17 cellular contexts compared by ENCODE assay signal in genomic region chr6:31175961-31176360, GRCh38. TPM values are rescaled to one million over a fixed set of nuclear protein-coding genes. Genes with fewer than 3 reads are reported as not detected.
A peak's percentile ranks its signal among the peaks of the same experiment; 100 is the strongest.
DNase-seq lines count a peak whose midpoint lies in the region; ATAC-seq and TF ChIP-seq lines count a peak whose summit lies in the region.
"Had no signal": no experiment of that assay in that cellular context is flagged by ENCODE, and none has a peak within 500 bp of the region (broad histone marks: within the 10 kb centered on the region; RNA-seq: fewer than 3 reads in every experiment).

No MANE protein-coding gene starts in this region.

- no peaks in the 10 kb centered on the region for H3K9me3 Mint-ChIP-seq in activated CD8-positive, alpha-beta T cell treated with anti-CD3 and anti-CD28 coated beads, Interleukin-2, amount 10 ng/mL, durations not matched to agents 7 days and 5 days (ENCODE audit: insufficient read depth)
- H3K9me3 Mint-ChIP-seq: activated naive CD8-positive, alpha-beta T cell treated with anti-CD3 and anti-CD28 coated beads for 36 hours; CD8-positive, alpha-beta memory T cell; naive B cell had no signal

- CTCF ChIA-PET in HEK293 (lab: Yijun Ruan, JAX) = interaction anchor here (0.8 to 1.0 kb wide), 2 partner anchors 10 to 191 kb away, joined by 5 read pairs; no protein-coding TSS in a partner anchor
- CTCF ChIA-PET in activated CD8-positive, alpha-beta T cell treated with anti-CD3 and anti-CD28 coated beads, Interleukin-2, amount 10 ng/mL, durations not matched to agents 7 days and 5 days (lab: Charles Lee) = interaction anchor here (1.0 to 1.5 kb wide), 2 partner anchors 31 to 96 kb away, joined by 3 read pairs; no protein-coding TSS in a partner anchor

- no peaks in the 10 kb centered on the region for H3K9me3 ChIP-seq in HEK293 (ENCODE audit: control insufficient read depth, insufficient read depth, low read depth, low read length)

- H3K4me3 ChIP-seq in HEK293 (ENCODE audit: low read depth, low read length) = no peak overlapping the region

- ATAC-seq in activated CD8-positive, alpha-beta T cell treated with anti-CD3 and anti-CD28 coated beads, Interleukin-2, amount 10 ng/mL, durations not matched to agents 7 days and 5 days = peak; percentile 63
- no peak for ATAC-seq in GM21447 (IDR thresholded peaks at IDR 0.05; ENCODE audit: unreplicated experiment)
- ATAC-seq in GM19397 (IDR thresholded peaks at IDR 0.05; ENCODE audit: unreplicated experiment) = no peak

- H3K4me3 Mint-ChIP-seq in activated CD8-positive, alpha-beta T cell treated with anti-CD3 and anti-CD28 coated beads, Interleukin-2, amount 10 ng/mL, durations not matched to agents 7 days and 5 days = no peak overlapping the region
- H3K4me3 Mint-ChIP-seq: activated naive CD8-positive, alpha-beta T cell treated with anti-CD3 and anti-CD28 coated beads for 36 hours had no signal

- no peaks in the 10 kb centered on the region for H3K27me3 Mint-ChIP-seq in activated CD8-positive, alpha-beta T cell treated with anti-CD3 and anti-CD28 coated beads, Interleukin-2, amount 10 ng/mL, durations not matched to agents 7 days and 5 days (ENCODE audit: low read depth)
- H3K27me3 Mint-ChIP-seq: activated naive CD8-positive, alpha-beta T cell treated with anti-CD3 and anti-CD28 coated beads for 36 hours; CD8-positive, alpha-beta memory T cell; naive B cell had no signal

- no peaks in the 10 kb centered on the region for H3K4me1 ChIP-seq in HEK293 (ENCODE audit: control insufficient read depth, insufficient read depth, low read length)

- H3K27ac Mint-ChIP-seq in activated CD8-positive, alpha-beta T cell treated with anti-CD3 and anti-CD28 coated beads, Interleukin-2, amount 10 ng/mL, durations not matched to agents 7 days and 5 days = peak overlapping the region; percentile 44
- H3K27ac Mint-ChIP-seq: activated naive CD8-positive, alpha-beta T cell treated with anti-CD3 and anti-CD28 coated beads for 36 hours; naive B cell had no signal

- peak; percentile 85 for DNase-seq in AG20443 (ENCODE audit: low spot score)
- peak; percentile 49 for DNase-seq in activated CD8-positive, alpha-beta T cell treated with anti-CD3 and anti-CD28 coated beads, Interleukin-2, amount 10 ng/mL, durations not matched to agents 7 days and 5 days
- peak; percentile 47 for DNase-seq in iris pigment epithelial cell (ENCODE audit: low read depth)
- no peak for DNase-seq in DMS53 (lab: John Stamatoyannopoulos, UW)
- DNase-seq in NCI-H1694 (lab: John Stamatoyannopoulos, UW) = no peak
- DNase-seq: activated naive CD8-positive, alpha-beta T cell treated with anti-CD3 and anti-CD28 coated beads for 36 hours; CD8-positive, alpha-beta memory T cell; dermis blood vessel endothelial cell; naive B cell; NCI-H1417; NCI-H524 had no signal

- H3K36me3 Mint-ChIP-seq in activated CD8-positive, alpha-beta T cell treated with anti-CD3 and anti-CD28 coated beads, Interleukin-2, amount 10 ng/mL, durations not matched to agents 7 days and 5 days (ENCODE audit: low read depth) = no peaks in the 10 kb centered on the region
- H3K36me3 Mint-ChIP-seq: activated naive CD8-positive, alpha-beta T cell treated with anti-CD3 and anti-CD28 coated beads for 36 hours; CD8-positive, alpha-beta memory T cell; naive B cell had no signal

- peaks cover 23% of the 10 kb centered on the region for H3K4me1 Mint-ChIP-seq in activated CD8-positive, alpha-beta T cell treated with anti-CD3 and anti-CD28 coated beads, Interleukin-2, amount 10 ng/mL, durations not matched to agents 7 days and 5 days (ENCODE audit: low read depth)

- H3K36me3 ChIP-seq in HEK293 (ENCODE audit: control insufficient read depth in 2 of 2, insufficient read depth in 1 of 2, low read length in 2 of 2) = no peaks in the 10 kb centered on the region

- POLR2A ChIA-PET in HEK293 (lab: Yijun Ruan, JAX) = no interaction called here
- POLR2A ChIA-PET in activated CD8-positive, alpha-beta T cell treated with anti-CD3 and anti-CD28 coated beads, Interleukin-2, amount 10 ng/mL, durations not matched to agents 7 days and 5 days (lab: Charles Lee) = interaction anchor here (1.7 kb wide), 1 partner anchor 17 kb away, joined by 7 read pairs; the partner anchor contains the start of gene TCF19

- no peak for TF ChIP-seq CTCF in HEK293 (tag by site-specific recombination; IDR thresholded peaks at IDR 0.05)

- H3K27ac ChIP-seq in HEK293 (ENCODE audit: extremely low read depth, low read depth, low read length) = no peak overlapping the region

TF ChIP-seq in HEK293, 187 proteins besides CTCF, POLR2A, EP300 and RAD21:
- TF ChIP-seq ZNF398 (tag by site-specific recombination; IDR thresholded peaks at IDR 0.05) = peak; percentile 53
- TF ChIP-seq ZNF146 (tag by site-specific recombination; IDR thresholded peaks at IDR 0.05) = no peak
- TF ChIP-seq REPIN1 (tag by site-specific recombination; IDR thresholded peaks at IDR 0.05; ENCODE audit: low read depth) = no peak
- TF ChIP-seq PRDM10 (tag by site-specific recombination; IDR thresholded peaks at IDR 0.05) = 0 out of 2 replicates have a peak, but pooled peaks have one; percentile 20
- TF ChIP-seq ZNF623 (tag by site-specific recombination; IDR thresholded peaks at IDR 0.05) = no peak
- TF ChIP-seq RBAK (tag by site-specific recombination; IDR thresholded peaks at IDR 0.05) = no peak
- no peak for TF ChIP-seq YY2 (tag by site-specific recombination; IDR thresholded peaks at IDR 0.05)
- peak; percentile 53 for TF ChIP-seq ZNF600 (tag by site-specific recombination; IDR thresholded peaks at IDR 0.05)
- no peak for TF ChIP-seq ZNF311 (tag by site-specific recombination; IDR thresholded peaks at IDR 0.05; ENCODE audit: borderline replicate concordance)

RNA-seq across cellular contexts. Expression of gene POU5F1, which starts 5.5 kb away (rescaled TPM):
- not detected for total RNA-seq in activated CD8-positive, alpha-beta T cell treated with anti-CD3 and anti-CD28 coated beads, Interleukin-2, amount 10 ng/mL, durations not matched to agents 7 days and 5 days
- total RNA-seq: activated naive CD8-positive, alpha-beta T cell treated with anti-CD3 and anti-CD28 coated beads for 36 hours; CD8-positive, alpha-beta memory T cell; frontal cortex; skeletal muscle tissue; temporal lobe had no signal

RNA-seq across cellular contexts. Expression of gene TCF19, which starts 17.6 kb away (rescaled TPM):
- 100 to 1,000 TPM; 122 to 125 TPM for total RNA-seq in activated CD8-positive, alpha-beta T cell treated with anti-CD3 and anti-CD28 coated beads, Interleukin-2, amount 10 ng/mL, durations not matched to agents 7 days and 5 days

RNA-seq across cellular contexts. Expression of gene CCHCR1, which starts 18.4 kb away (rescaled TPM):
- total RNA-seq in activated CD8-positive, alpha-beta T cell treated with anti-CD3 and anti-CD28 coated beads, Interleukin-2, amount 10 ng/mL, durations not matched to agents 7 days and 5 days = 10 to 100 TPM; 36.5 to 41.9 TPM

RNA-seq across cellular contexts. Expression of gene PSORS1C2, which starts 37.1 kb away (rescaled TPM):
- total RNA-seq in activated CD8-positive, alpha-beta T cell treated with anti-CD3 and anti-CD28 coated beads, Interleukin-2, amount 10 ng/mL, durations not matched to agents 7 days and 5 days = not detected
- total RNA-seq: activated naive CD8-positive, alpha-beta T cell treated with anti-CD3 and anti-CD28 coated beads for 36 hours; CD8-positive, alpha-beta memory T cell; dermis blood vessel endothelial cell; frontal cortex; skeletal muscle tissue; temporal lobe had no signal

RNA-seq across cellular contexts. Expression of gene CDSN, which starts 55.7 kb away (rescaled TPM):
- not detected for total RNA-seq in activated CD8-positive, alpha-beta T cell treated with anti-CD3 and anti-CD28 coated beads, Interleukin-2, amount 10 ng/mL, durations not matched to agents 7 days and 5 days
- total RNA-seq: activated naive CD8-positive, alpha-beta T cell treated with anti-CD3 and anti-CD28 coated beads for 36 hours; CD8-positive, alpha-beta memory T cell; dermis blood vessel endothelial cell; frontal cortex; skeletal muscle tissue; temporal lobe had no signal

Comparison
In these comparisons a context has a peak if more than half of its experiments do, and no peak if none do; other contexts are left out.
1. DNase-seq: peak in AG20443 (single experiment), activated CD8-positive, alpha-beta T cell treated with anti-CD3 and anti-CD28 coated beads, Interleukin-2, amount 10 ng/mL, durations not matched to agents 7 days and 5 days (single experiment) and iris pigment epithelial cell (single experiment); none in DMS53 (single experiment) and NCI-H1694 (single experiment).